ENCODE assay signal across 9 cellular contexts in the genomic region with DNA sequence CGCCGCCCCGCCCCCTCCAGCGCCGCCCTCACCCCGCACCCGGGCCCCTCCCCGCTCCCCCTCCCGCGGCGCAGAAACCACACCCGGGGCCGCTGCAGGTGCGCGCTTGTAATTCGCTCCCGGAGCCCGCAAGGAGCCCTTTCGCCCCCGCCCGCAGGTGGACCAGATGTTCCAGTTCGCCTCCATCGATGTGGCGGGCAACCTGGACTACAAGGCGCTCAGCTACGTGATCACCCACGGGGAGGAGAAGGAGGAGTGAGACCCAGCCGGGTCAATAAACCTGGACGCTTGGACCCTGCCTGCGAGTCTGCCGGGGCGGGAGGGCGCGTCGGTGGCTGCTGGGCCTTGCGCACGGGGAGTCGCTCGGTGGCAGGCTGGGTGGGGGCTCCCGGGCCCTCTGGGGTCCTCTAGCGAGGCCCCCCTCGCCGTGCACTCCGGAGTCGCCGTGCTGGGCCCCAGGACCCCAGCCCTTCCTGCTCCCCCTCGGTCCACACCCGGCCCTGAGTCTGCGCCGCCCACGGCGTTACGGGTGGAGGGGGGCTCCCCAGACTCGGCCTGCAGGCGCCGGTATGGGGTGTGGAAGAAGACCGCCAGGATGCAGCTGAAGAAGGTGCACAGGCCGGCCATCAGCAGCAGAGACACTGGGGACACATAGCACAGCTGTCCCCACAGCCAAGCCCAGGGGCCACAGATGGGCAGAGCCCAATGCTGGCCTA. TPM values are rescaled to one million over a fixed set of nuclear protein-coding genes. Genes with fewer than 3 reads are reported as not detected.
DNase-seq lines count a peak whose midpoint lies in the region; ATAC-seq and TF ChIP-seq lines count a peak whose summit lies in the region.
"Had no signal": no experiment of that assay in that cellular context is flagged by ENCODE, and none has a peak within 500 bp of the region (broad histone marks: within the 10 kb centered on the region; RNA-seq: fewer than 3 reads in every experiment).

No MANE protein-coding gene starts in this region.

- H4K20me1 ChIP-seq in OCI-LY3 (ENCODE audit: insufficient read depth, low read length), result no peaks in the 10 kb centered on the region

- peaks cover 5% of the 10 kb centered on the region for H3K36me3 Mint-ChIP-seq in glutamatergic neuron (ENCODE audit: unreplicated experiment)

- peaks cover 12% of the 10 kb centered on the region for H3K27me3 Mint-ChIP-seq in glutamatergic neuron (ENCODE audit: unreplicated experiment)

- H3K27me3 ChIP-seq in left ventricle myocardium inferior (ENCODE audit: low read depth), result no peaks in the 10 kb centered on the region
- no peaks in the 10 kb centered on the region for H3K27me3 ChIP-seq in OCI-LY3 (ENCODE audit: low read depth, low read length)
- H3K27me3 ChIP-seq: cardiac muscle cell had no signal

- ATAC-seq in Right ventricle myocardium inferior (no peak), HG03378 (IDR thresholded peaks at IDR 0.05; ENCODE audit: unreplicated experiment) (no peak), HG03280 (IDR thresholded peaks at IDR 0.05; ENCODE audit: unreplicated experiment) (no peak)

- peak overlapping the region; percentile 65 for H3K4me2 ChIP-seq in OCI-LY3 (ENCODE audit: low read length)

- H3K9me3 ChIP-seq in left ventricle myocardium inferior (replicated peaks), result no peaks in the 10 kb centered on the region
- H3K9me3 ChIP-seq in OCI-LY3 (ENCODE audit: insufficient read depth, low read length), result no peaks in the 10 kb centered on the region

- H3K79me2 ChIP-seq in OCI-LY3 (ENCODE audit: low read length), result no peaks in the 10 kb centered on the region

- no peak overlapping the region for H2AFZ ChIP-seq in OCI-LY3 (ENCODE audit: low read depth, low read length)

- DNase-seq in Right ventricle myocardium inferior (ENCODE audit: missing footprints) (peak; percentile 80), left ventricle myocardium inferior (no peak), glutamatergic neuron (peak; percentile 27), ureter (ENCODE audit: low spot score) (peak; percentile 70), cerebellar nuclear complex (lab: John Stamatoyannopoulos, UW) (no peak)

- H3K9me3 Mint-ChIP-seq in glutamatergic neuron (ENCODE audit: unreplicated experiment), result peaks cover 4% of the 10 kb centered on the region

- H3K4me3 Mint-ChIP-seq in glutamatergic neuron (ENCODE audit: unreplicated experiment), result no peak overlapping the region

- no peak overlapping the region for H3K27ac Mint-ChIP-seq in glutamatergic neuron (ENCODE audit: unreplicated experiment)

- H3K4me3 ChIP-seq in left ventricle myocardium inferior (no peak overlapping the region), OCI-LY3 (ENCODE audit: low read length) (peak overlapping the region; percentile 75)

- no peaks in the 10 kb centered on the region for H3K36me3 ChIP-seq in left ventricle myocardium inferior
- no peaks in the 10 kb centered on the region for H3K36me3 ChIP-seq in OCI-LY3 (replicated peaks; ENCODE audit: low read depth, low read length)
- H3K36me3 ChIP-seq: cardiac muscle cell had no signal

- TF ChIP-seq CTCF in left ventricle myocardium inferior (IDR thresholded peaks at IDR 0.05; ENCODE audit: borderline replicate concordance) (no peak), OCI-LY3 (IDR thresholded peaks at IDR 0.05; ENCODE audit: low read depth, low read length) (no peak), glutamatergic neuron (IDR thresholded peaks at IDR 0.05; ENCODE audit: partially characterized antibody, unreplicated experiment) (no peak)

- peaks cover 1% of the 10 kb centered on the region for H3K4me1 Mint-ChIP-seq in glutamatergic neuron (ENCODE audit: low read depth, unreplicated experiment)

- H3K4me1 ChIP-seq in left ventricle myocardium inferior, result peaks cover 34% of the 10 kb centered on the region
- peaks cover 17% of the 10 kb centered on the region for H3K4me1 ChIP-seq in OCI-LY3 (ENCODE audit: low read length)

- intact Hi-C loops in Right ventricle myocardium inferior (cut with DNase I), result no loop called here
- intact Hi-C loops in left ventricle myocardium inferior (cut with micrococcal nuclease), result no loop called here

- H3K9ac ChIP-seq in OCI-LY3 (ENCODE audit: low read length), result peak overlapping the region; percentile 37; the same call in 1 of the 2 replicates

- H3K27ac ChIP-seq in left ventricle myocardium inferior (replicated peaks) (no peak overlapping the region), OCI-LY3 (ENCODE audit: low read length) (no peak overlapping the region)
- H3K27ac ChIP-seq: cardiac muscle cell had no signal

RNA-seq across cellular contexts. Expression of a gene that starts 7.1 kb away (rescaled TPM):
- 17.3 TPM for total RNA-seq in Right ventricle myocardium inferior
- total RNA-seq in left ventricle myocardium inferior, result 12.0 TPM
- not detected for total RNA-seq in glutamatergic neuron (ENCODE audit: unreplicated experiment)
- 8.9 TPM for total RNA-seq in ureter

RNA-seq across cellular contexts. Expression of a gene that starts 7.6 kb away (rescaled TPM):
- total RNA-seq in Right ventricle myocardium inferior (3.9 TPM), left ventricle myocardium inferior (4.5 TPM), glutamatergic neuron (ENCODE audit: unreplicated experiment) (13.6 TPM), ureter (46.0 TPM)

RNA-seq across cellular contexts. Expression of a gene that starts 7.8 kb away (rescaled TPM):
- total RNA-seq in Right ventricle myocardium inferior (1,162 TPM), left ventricle myocardium inferior (914 TPM), glutamatergic neuron (ENCODE audit: unreplicated experiment) (230 TPM), ureter (317 TPM)

RNA-seq across cellular contexts. Expression of a gene that starts 23.7 kb away (rescaled TPM):
- 21.7 TPM for total RNA-seq in Right ventricle myocardium inferior
- 21.5 TPM for total RNA-seq in left ventricle myocardium inferior
- total RNA-seq in glutamatergic neuron (ENCODE audit: unreplicated experiment), result 122 TPM
- 63.3 TPM for total RNA-seq in ureter

RNA-seq across cellular contexts. Expression of a gene that starts 56.5 kb away (rescaled TPM):
- total RNA-seq in Right ventricle myocardium inferior (1.7 TPM), left ventricle myocardium inferior (2.7 TPM), glutamatergic neuron (ENCODE audit: unreplicated experiment) (2.3 TPM), ureter (15.1 TPM)

Comparison
In these comparisons a context has a peak if more than half of its experiments do, and no peak if none do; other contexts are left out.
1. DNase-seq: peak in Right ventricle myocardium inferior (single experiment), glutamatergic neuron (single experiment) and ureter (single experiment); none in left ventricle myocardium inferior (single experiment) and cerebellar nuclear complex (0 of 2).